Comparison of ENCODE assay signal across 8 cellular contexts in the genomic region with DNA sequence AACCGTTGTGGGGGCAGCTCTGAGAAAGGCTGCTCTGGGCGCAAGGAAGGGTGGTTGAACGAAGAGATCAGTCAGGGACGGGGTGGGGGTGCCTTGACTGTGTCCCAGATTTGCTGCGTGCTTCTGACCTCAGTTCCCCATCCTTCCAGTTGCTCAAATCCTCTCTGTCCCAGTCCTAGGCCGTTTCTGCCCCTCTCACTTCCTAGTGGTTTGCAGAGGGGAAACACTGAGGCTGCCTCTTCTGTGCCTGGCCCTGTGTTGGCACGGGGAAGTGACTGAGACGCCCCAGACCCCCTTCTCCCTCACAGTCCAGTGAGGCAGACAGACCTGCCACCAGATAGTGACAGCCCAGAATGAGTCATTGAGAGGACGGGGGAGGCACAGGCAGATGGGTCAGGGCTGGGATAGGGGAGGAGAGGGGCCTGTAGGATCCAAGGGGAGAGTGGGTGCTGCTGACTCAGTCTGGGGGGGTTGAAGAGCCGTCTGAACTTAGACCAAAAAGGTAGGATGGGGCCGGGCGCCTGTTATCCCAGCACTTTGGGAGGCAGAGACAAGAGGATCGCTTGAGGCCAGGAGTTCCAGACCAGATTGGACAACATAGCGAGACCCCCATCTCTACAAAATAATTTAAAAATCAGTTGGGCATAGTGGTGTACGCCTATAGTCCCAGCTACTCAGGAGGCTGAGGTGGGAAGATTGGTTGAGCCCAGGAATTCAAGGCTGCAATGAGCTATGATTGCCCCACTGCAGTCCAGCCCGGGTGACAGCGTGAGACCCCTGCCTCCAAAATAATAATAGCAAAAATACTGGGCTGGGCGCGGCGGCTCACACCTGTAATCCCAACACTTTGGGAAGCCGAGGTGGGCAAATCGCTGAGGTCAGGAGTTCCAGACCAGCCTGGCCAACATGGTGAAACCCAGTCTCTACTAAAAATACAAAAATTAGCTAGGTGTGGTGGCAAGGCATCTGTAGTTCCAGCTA. TPM values are rescaled to one million over a fixed set of nuclear protein-coding genes. Genes with fewer than 3 reads are reported as not detected.
DNase-seq lines count a peak whose midpoint lies in the region; ATAC-seq and TF ChIP-seq lines count a peak whose summit lies in the region.

No MANE protein-coding gene starts in this region.

- no peaks in the 10 kb centered on the region for H3K79me2 ChIP-seq in PC-3 (ENCODE audit: low read length)

- peak overlapping the region; percentile 73 for H3K4me3 ChIP-seq in GM06990 (replicated peaks; ENCODE audit: low read depth, low read length)
- peak overlapping the region; percentile 82; the same call in 1 of the 2 replicates for H3K4me3 ChIP-seq in PC-3 (ENCODE audit: low read length)
- peak overlapping the region; percentile 66 for H3K4me3 ChIP-seq in choroid plexus epithelial cell (ENCODE audit: low read depth, low read length)
- H3K4me3 ChIP-seq in mesodermal cell (ENCODE audit: extremely low read depth, insufficient read depth, low read length, poor library complexity, severe bottlenecking): peak overlapping the region; percentile 59
- H3K4me3 ChIP-seq in vagina: peak overlapping the region; percentile 49 to 71

- H3K4me1 ChIP-seq in PC-3 (ENCODE audit: insufficient read depth, low read length) (peaks cover 19% of the 10 kb centered on the region), mesodermal cell (ENCODE audit: control insufficient read depth, insufficient read depth, low read length, poor library complexity, severe bottlenecking) (peaks cover 9% of the 10 kb centered on the region), vagina (peaks cover 47% of the 10 kb centered on the region)

- ATAC-seq in PC-3: no peak

- no peak overlapping the region for H3K9ac ChIP-seq in PC-3 (ENCODE audit: low read length)

- no peaks in the 10 kb centered on the region for H3K9me2 ChIP-seq in PC-3 (replicated peaks; ENCODE audit: low read length)

- peak overlapping the region; percentile 97 for H3K4me2 ChIP-seq in PC-3 (ENCODE audit: low read length)

- no peaks in the 10 kb centered on the region for H4K20me1 ChIP-seq in PC-3 (ENCODE audit: low read length)

- no peaks in the 10 kb centered on the region for H3K36me3 ChIP-seq in GM06990 (ENCODE audit: control insufficient read depth, insufficient read depth, low read length)
- H3K36me3 ChIP-seq in PC-3 (ENCODE audit: low read depth, low read length): peaks cover 5% of the 10 kb centered on the region; the same call in 1 of the 2 replicates
- H3K36me3 ChIP-seq in mesodermal cell (ENCODE audit: control insufficient read depth, insufficient read depth, low read length): peaks cover 20% of the 10 kb centered on the region
- peaks cover 0 to 23% of the 10 kb centered on the region in 2 donors for H3K36me3 ChIP-seq in vagina

- TF ChIP-seq CTCF in GM06990 (IDR thresholded peaks at IDR 0.05; ENCODE audit: insufficient read depth, low read length, poor library complexity, severe bottlenecking) (no peak), PC-3 (conservative IDR thresholded peaks at IDR 0.05; ENCODE audit: low read depth, low read length) (no peak), choroid plexus epithelial cell (conservative IDR thresholded peaks at IDR 0.05; ENCODE audit: low read depth, low read length) (no peak), vagina (IDR thresholded peaks at IDR 0.05) (no peak), GM13977 (IDR thresholded peaks at IDR 0.05; ENCODE audit: extremely low read depth, insufficient read depth, missing control alignments) (no peak)

- TF ChIP-seq POLR2A in vagina (IDR thresholded peaks at IDR 0.05): no peak

- 72 to 81% methylated on average over 13 to 15 of the region's 22 CpGs for WGBS in mesodermal cell (ENCODE audit: insufficient coverage in 2 of 2), 2 experiments

- in situ Hi-C loops in GM13977 (cut with MboI; ENCODE audit: low pct_unique_long_range_greater_than_20kb, low sequenced_read_pairs, unreplicated experiment): loop anchor here (25.0 kb wide), 1 partner anchor 473 kb away; no protein-coding TSS in a partner anchor

- no peaks in the 10 kb centered on the region for H3K27me3 ChIP-seq in GM06990 (replicated peaks; ENCODE audit: control insufficient read depth, insufficient read depth, low read length)
- no peaks in the 10 kb centered on the region for H3K27me3 ChIP-seq in PC-3 (ENCODE audit: low read length)
- no peaks in the 10 kb centered on the region for H3K27me3 ChIP-seq in vagina

- DNase-seq in GM06990 (ENCODE audit: extremely low read depth, insufficient read length) (no peak), PC-3 (peak; percentile 26), choroid plexus epithelial cell (ENCODE audit: low read depth) (no peak), vagina (ENCODE audit: extremely low spot score in 2 of 2) (no peak), NCI-H1930 (lab: John Stamatoyannopoulos, UW) (no peak), GM13977 (ENCODE audit: low spot score) (no peak), HEK293T (ENCODE audit: extremely low spot score) (no peak)

- intact Hi-C loops in PC-3 (cut with micrococcal nuclease): loop anchor here (5.0 to 10.0 kb wide), 3 partner anchors 53 to 153 kb away; partner anchors contain the start of genes COQ8B, EGLN2 and ITPKC
- intact Hi-C loops in vagina (cut with DNase I): loop anchor here (5.0 kb wide), 2 partner anchors 138 to 158 kb away; no protein-coding TSS in a partner anchor

- POLR2A ChIA-PET in PC-3 (lab: Charles Lee; ENCODE audit: unreplicated experiment): interaction anchor here (0.6 kb wide), 1 partner anchor 14 kb away, joined by 5 read pairs; no protein-coding TSS in a partner anchor
- POLR2A ChIA-PET in HEK293T (lab: Yijun Ruan, JAX): interaction anchor here (0.7 to 1.9 kb wide), 9 partner anchors 18 to 600 kb away, joined by 3 to 8 read pairs (median 3); partner anchors contain the start of genes ACTMAP and RAB4B

- H3K9me3 ChIP-seq in PC-3 (ENCODE audit: low read length) (no peaks in the 10 kb centered on the region), mesodermal cell (ENCODE audit: control insufficient read depth, low read length) (no peaks in the 10 kb centered on the region), vagina (no peaks in the 10 kb centered on the region)

- BruUV-seq in PC-3 (replicated peaks; lab: Mats Ljungman, UMichigan): no TSS peak

- no peak overlapping the region for H3K27ac ChIP-seq in PC-3 (ENCODE audit: low read length)
- H3K27ac ChIP-seq in mesodermal cell (ENCODE audit: low read depth, low read length, severe bottlenecking): peak overlapping the region; percentile 87
- peak overlapping the region; percentile 93 for H3K27ac ChIP-seq in vagina

- peak overlapping the region; percentile 97 for H2AFZ ChIP-seq in PC-3 (ENCODE audit: low read length)

- CTCF ChIA-PET in PC-3 (lab: Charles Lee) (interaction anchor here (0.6 kb wide), 1 partner anchor 17 kb away, joined by 3 read pairs; no protein-coding TSS in a partner anchor), HEK293T (lab: Yijun Ruan, JAX) (interaction anchor here (0.6 to 1.3 kb wide), 8 partner anchors 18 to 221 kb away, joined by 3 to 7 read pairs (median 3); partner anchors contain the start of gene ACTMAP)

- H3F3A ChIP-seq in PC-3 (ENCODE audit: low read length, unreplicated experiment): no peaks in the 10 kb centered on the region

TF ChIP-seq in HEK293T, 16 proteins besides CTCF, POLR2A, EP300 and RAD21:
- TF ChIP-seq ZNF384 (IDR thresholded peaks at IDR 0.05) (no peak), SP1 (IDR thresholded peaks at IDR 0.05) (no peak), FOXK2 (IDR thresholded peaks at IDR 0.05) (no peak), L3MBTL2 (conservative IDR thresholded peaks at IDR 0.05) (no peak), BHLHE40 (IDR thresholded peaks at IDR 0.05; ENCODE audit: borderline replicate concordance) (no peak), FOXA1 (IDR thresholded peaks at IDR 0.05) (no peak), SUZ12 (IDR thresholded peaks at IDR 0.05) (no peak), FOXM1 (IDR thresholded peaks at IDR 0.05; ENCODE audit: borderline replicate concordance) (no peak), NFRKB (IDR thresholded peaks at IDR 0.05) (no peak), LEF1 (IDR thresholded peaks at IDR 0.05; ENCODE audit: borderline replicate concordance) (no peak), HDGF (IDR thresholded peaks at IDR 0.05; ENCODE audit: borderline replicate concordance) (no peak), ELF4 (IDR thresholded peaks at IDR 0.05) (no peak), ARNT (IDR thresholded peaks at IDR 0.05) (no peak), TARDBP (IDR thresholded peaks at IDR 0.05) (no peak), CTBP1 (IDR thresholded peaks at IDR 0.05; ENCODE audit: borderline replicate concordance) (no peak), PKNOX1 (IDR thresholded peaks at IDR 0.05) (no peak)
TF ChIP-seq in HEK293T: peak in this region for 0.

RNA-seq across cellular contexts. Expression of gene NUMBL, which starts 26.4 kb away (rescaled TPM):
- total RNA-seq in PC-3 (2014; rRNA removed) (14.5 and 21.4 TPM in 2 replicates), vagina (66.0 TPM)
- 28.6 TPM for polyA plus RNA-seq in mesodermal cell (2013, experiment 1 of 2)
- 28.4 TPM for polyA plus RNA-seq in mesodermal cell (2013, experiment 2 of 2)

RNA-seq across cellular contexts. Expression of gene COQ8B, which starts 52.7 kb away (rescaled TPM):
- total RNA-seq in PC-3 (2014; rRNA removed): 17.2 and 19.5 TPM in 2 replicates
- 28.6 TPM for polyA plus RNA-seq in mesodermal cell (2013, experiment 1 of 2)
- polyA plus RNA-seq in mesodermal cell (2013, experiment 2 of 2): 31.7 TPM
- 51.1 TPM for total RNA-seq in vagina

RNA-seq across cellular contexts. Expression of gene ITPKC, which starts 52.9 kb away (rescaled TPM):
- total RNA-seq in PC-3 (2014; rRNA removed): 28.4 and 44.2 TPM in 2 replicates
- 11.5 TPM for polyA plus RNA-seq in mesodermal cell (2013, experiment 1 of 2)
- polyA plus RNA-seq in mesodermal cell (2013, experiment 2 of 2): 9.0 TPM
- 92.6 TPM for total RNA-seq in vagina
